7 cellular contexts compared by ENCODE assay signal in genomic region chr16:86465434-86465833, GRCh38. TPM values are rescaled to one million over a fixed set of nuclear protein-coding genes. Genes with fewer than 3 reads are reported as not detected.
"Had no signal": no experiment of that assay in that cellular context is flagged by ENCODE, and none has a peak within 500 bp of the region (broad histone marks: within the 10 kb centered on the region; RNA-seq: fewer than 3 reads in every experiment).

No MANE protein-coding gene starts in this region.

- H3K4me1 Mint-ChIP-seq: GM23338, H9 had no signal

- DNase-seq: H9, HFFc6 had no signal

- H3K27ac ChIP-seq: HL-60 had no signal

- H3K4me3 ChIP-seq: GM23338, K562 had no signal

- H2AFZ ChIP-seq: GM23338 had no signal

- ATAC-seq: GM23338, HepG2, K562 had no signal

- H3K27ac Mint-ChIP-seq: GM23338, H9, HFFc6 had no signal

- H3K4me2 ChIP-seq: GM23338 had no signal

- H3K4me3 Mint-ChIP-seq: GM23338, H9, HFFc6 had no signal

RNA-seq across cellular contexts. Expression of gene FOXF1, which starts 44.9 kb away (rescaled TPM):
- total RNA-seq: H1, H9, HepG2 had no signal
- polyA plus RNA-seq: HepG2, K562 had no signal
